ENCODE assay signal across 8 cellular contexts in genomic region chr6:154995241-154996162, GRCh38. TPM values are rescaled to one million over a fixed set of nuclear protein-coding genes. Genes with fewer than 3 reads are reported as not detected.
DNase-seq lines count a peak whose midpoint lies in the region; TF ChIP-seq lines count a peak whose summit lies in the region.

TSS of gene TIAM2 (plus strand) at chr6:154995315. CDS start at chr6:155129224, 133,909 bp downstream.

- H3K36me3 ChIP-seq in muscle layer of colon (ENCODE audit: insufficient read depth, low read length) (no peaks in the 10 kb centered on the region), subcutaneous abdominal adipose tissue (ENCODE audit: control insufficient read depth in 5 of 5, insufficient read depth in 5 of 5, low read length in 5 of 5) (no peaks in the 10 kb centered on the region)

- H3K9me3 ChIP-seq in muscle layer of colon (ENCODE audit: low read length) (no peaks in the 10 kb centered on the region), subcutaneous abdominal adipose tissue (ENCODE audit: control insufficient read depth in 5 of 5, low read length in 5 of 5) (no peaks in the 10 kb centered on the region)

- H3K9ac ChIP-seq in muscle layer of colon (ENCODE audit: low read length), result no peak within 1 kb of the TSS
- peak within 1 kb of the TSS in 1 of 5 donors; percentile 39 for H3K9ac ChIP-seq in subcutaneous abdominal adipose tissue (ENCODE audit: low read length in 5 of 5)

- peaks cover 7% of the 10 kb centered on the region for H3K4me1 ChIP-seq in muscle layer of colon (ENCODE audit: insufficient read depth, low read length)
- H3K4me1 ChIP-seq in subcutaneous abdominal adipose tissue (ENCODE audit: control insufficient read depth in 5 of 5, insufficient read depth in 5 of 5, low read length in 5 of 5), result peaks cover 0 to 11% (median 9%) of the 10 kb centered on the region in 5 donors

- peaks cover 10% of the 10 kb centered on the region for H3K27me3 Mint-ChIP-seq in T-helper 2 cell treated with Interferon-gamma antibody and Interleukin-4, amounts not matched to agents 5 μg/mL and 100 μg/mL, for 36 hours (ENCODE audit: low read depth)
- peaks cover 8% of the 10 kb centered on the region for H3K27me3 Mint-ChIP-seq in endothelial cell (ENCODE audit: unreplicated experiment)

- H3K9me3 Mint-ChIP-seq in T-helper 2 cell treated with Interferon-gamma antibody and Interleukin-4, amounts not matched to agents 5 μg/mL and 100 μg/mL, for 36 hours, result no peaks in the 10 kb centered on the region
- H3K9me3 Mint-ChIP-seq in endothelial cell (ENCODE audit: unreplicated experiment), result no peaks in the 10 kb centered on the region

- peak within 1 kb of the TSS; percentile 52 for H3K27ac ChIP-seq in muscle layer of colon (ENCODE audit: low read depth, low read length)
- no peak within 1 kb of the TSS for H3K27ac ChIP-seq in subcutaneous abdominal adipose tissue (ENCODE audit: low read depth, low read length)

- H3K27ac Mint-ChIP-seq in T-helper 2 cell treated with Interferon-gamma antibody and Interleukin-4, amounts not matched to agents 5 μg/mL and 100 μg/mL, for 36 hours, result peak within 1 kb of the TSS; percentile 27
- H3K27ac Mint-ChIP-seq in endothelial cell (ENCODE audit: unreplicated experiment), result no peak within 1 kb of the TSS

- no peaks in the 10 kb centered on the region for H3K36me3 Mint-ChIP-seq in T-helper 2 cell treated with Interferon-gamma antibody and Interleukin-4, amounts not matched to agents 5 μg/mL and 100 μg/mL, for 36 hours (ENCODE audit: low read depth)
- no peaks in the 10 kb centered on the region for H3K36me3 Mint-ChIP-seq in endothelial cell (ENCODE audit: low read depth, unreplicated experiment)

- no peak for TF ChIP-seq CTCF in endothelial cell (IDR thresholded peaks at IDR 0.05; ENCODE audit: unreplicated experiment)

- H3K27me3 ChIP-seq in muscle layer of colon (ENCODE audit: control insufficient read depth in 1 of 2, insufficient read depth in 2 of 2, low read length in 2 of 2) (peaks cover 5 to 7% of the 10 kb centered on the region in 2 donors), subcutaneous abdominal adipose tissue (ENCODE audit: control insufficient read depth in 5 of 5, insufficient read depth in 4 of 5, low read length in 5 of 5) (peaks cover 8 to 27% (median 10%) of the 10 kb centered on the region in 5 donors)

- in situ Hi-C loops in ACHN (cut with HindIII; ENCODE audit: low pct_ligation_motif_present, low pct_unique_long_range_greater_than_20kb, low sequenced_read_pairs), result no loop called here

- peaks cover 11% of the 10 kb centered on the region for H3K4me1 Mint-ChIP-seq in T-helper 2 cell treated with Interferon-gamma antibody and Interleukin-4, amounts not matched to agents 5 μg/mL and 100 μg/mL, for 36 hours (ENCODE audit: low read depth)
- H3K4me1 Mint-ChIP-seq in endothelial cell (ENCODE audit: unreplicated experiment), result peaks cover 10% of the 10 kb centered on the region

- DNase-seq in activated gamma-delta T cell (lab: John Stamatoyannopoulos, UW), result peak; percentile 16
- no peak for DNase-seq in activated gamma-delta T cell treated with Interleukin-2 at 50 U/mL for 16 hours
- DNase-seq in T-helper 2 cell treated with Interferon-gamma antibody and Interleukin-4, amounts not matched to agents 5 μg/mL and 100 μg/mL, for 36 hours (ENCODE audit: low spot score), result peak; percentile 57
- peak; percentile 45 for DNase-seq in endothelial cell (ENCODE audit: low spot score)
- DNase-seq in ACHN, result no peak
- no peak for DNase-seq in NK-92 (lab: John Stamatoyannopoulos, UW; ENCODE audit: unreplicated experiment)

- H3K4me3 ChIP-seq in muscle layer of colon (ENCODE audit: low read depth in 1 of 2, low read length in 2 of 2), result peak within 1 kb of the TSS; percentile 50 to 57
- H3K4me3 ChIP-seq in subcutaneous abdominal adipose tissue (ENCODE audit: low read depth in 1 of 5, low read length in 5 of 5), result peak within 1 kb of the TSS; percentile 2 to 80 (median 64)

- H3K4me3 Mint-ChIP-seq in T-helper 2 cell treated with Interferon-gamma antibody and Interleukin-4, amounts not matched to agents 5 μg/mL and 100 μg/mL, for 36 hours, result peak within 1 kb of the TSS; percentile 71
- H3K4me3 Mint-ChIP-seq in endothelial cell (ENCODE audit: unreplicated experiment), result peak within 1 kb of the TSS; percentile 88

RNA-seq across cellular contexts. Expression of gene TIAM2, which starts in this region (rescaled TPM):
- total RNA-seq in endothelial cell (ENCODE audit: unreplicated experiment), result 21.1 TPM

Comparison
In these comparisons a context has a peak if more than half of its experiments do, and no peak if none do; other contexts are left out.
1. DNase-seq: peak in activated gamma-delta T cell (single experiment), T-helper 2 cell treated with Interferon-gamma antibody and Interleukin-4, amounts not matched to agents 5 μg/mL and 100 μg/mL, for 36 hours (single experiment) and endothelial cell (single experiment); none in activated gamma-delta T cell treated with Interleukin-2 at 50 U/mL for 16 hours (single experiment), ACHN (single experiment) and NK-92 (single experiment).